ENCODE assay signal across 12 cellular contexts in the genomic region with DNA sequence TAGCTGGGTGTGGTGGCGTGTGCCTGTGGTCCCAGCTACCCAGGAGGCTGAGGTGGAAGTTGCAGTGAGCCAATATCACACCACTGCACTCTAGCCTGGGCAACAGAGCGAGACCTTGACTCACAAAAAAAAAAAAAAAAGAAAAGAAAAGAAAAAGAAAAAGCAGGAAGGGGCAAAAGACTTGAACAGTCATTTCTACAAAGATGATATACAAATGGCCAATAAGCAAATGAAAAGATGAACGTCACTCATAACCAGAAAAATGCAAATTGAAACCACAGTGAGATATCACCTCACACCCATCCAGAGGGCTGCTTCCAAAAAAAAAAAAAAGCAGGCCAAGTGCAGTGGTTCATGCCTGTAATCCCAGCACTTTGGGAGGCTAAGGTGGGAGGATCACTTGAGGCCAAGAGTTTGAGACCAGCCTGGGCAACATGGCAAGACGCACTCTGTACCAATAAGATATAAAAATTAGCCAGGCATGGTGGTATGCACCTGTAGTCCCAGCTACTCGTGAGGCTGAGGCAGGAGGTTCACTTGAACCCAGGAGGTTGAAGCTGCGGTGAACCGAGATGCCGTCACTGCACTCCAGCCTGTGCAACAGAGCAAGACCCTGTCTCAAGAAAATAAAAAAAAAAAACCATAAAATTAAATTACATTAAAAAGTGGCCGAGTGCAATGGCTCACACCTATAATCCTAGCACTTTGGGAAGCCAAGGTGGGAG. TPM values are rescaled to one million over a fixed set of nuclear protein-coding genes. Genes with fewer than 3 reads are reported as not detected.
DNase-seq lines count a peak whose midpoint lies in the region; ATAC-seq and TF ChIP-seq lines count a peak whose summit lies in the region.
"Had no signal": no experiment of that assay in that cellular context is flagged by ENCODE, and none has a peak within 500 bp of the region (broad histone marks: within the 10 kb centered on the region; RNA-seq: fewer than 3 reads in every experiment).

No MANE protein-coding gene starts in this region.

- TF ChIP-seq CTCF in CD8-positive, alpha-beta T cell (IDR thresholded peaks at IDR 0.05): no peak
- TF ChIP-seq CTCF in testis (IDR thresholded peaks at IDR 0.05) (no peak), tibial nerve (IDR thresholded peaks at IDR 0.05) (no peak)

- peaks cover 59% of the 10 kb centered on the region for H3K4me1 Mint-ChIP-seq in dendritic cell treated with granulocyte-macrophage colony-stimulating factor and Interleukin-4, amounts not matched to agents 40 ng/mL and 50 ng/mL, for 4 days (ENCODE audit: low read depth)
- H3K4me1 Mint-ChIP-seq in CD8-positive, alpha-beta T cell (ENCODE audit: low read depth): peaks cover 11% of the 10 kb centered on the region
- H3K4me1 Mint-ChIP-seq: neural progenitor cell had no signal

- no peak overlapping the region for H3K4me3 ChIP-seq in CD8-positive, alpha-beta T cell (ENCODE audit: low read depth, low read length)
- H3K4me3 ChIP-seq in testis (no peak overlapping the region), tibial nerve (no peak overlapping the region)
- H3K4me3 ChIP-seq: dorsolateral prefrontal cortex, lung, neural progenitor cell had no signal

- no peak for TF ChIP-seq POLR2A in testis (IDR thresholded peaks at IDR 0.05)
- no peak for TF ChIP-seq POLR2A in tibial nerve (IDR thresholded peaks at IDR 0.05)

- ATAC-seq in GM18520 (IDR thresholded peaks at IDR 0.05; ENCODE audit: unreplicated experiment) (peak; percentile 80), GM21367 (IDR thresholded peaks at IDR 0.05; ENCODE audit: unreplicated experiment) (peak; percentile 55), HG03066 (IDR thresholded peaks at IDR 0.05; ENCODE audit: low read depth, unreplicated experiment) (peak; percentile 53)
- no peak for ATAC-seq in CD8-positive, alpha-beta T cell

- H3K36me3 Mint-ChIP-seq in dendritic cell treated with granulocyte-macrophage colony-stimulating factor and Interleukin-4, amounts not matched to agents 40 ng/mL and 50 ng/mL, for 4 days (ENCODE audit: low read depth): no peaks in the 10 kb centered on the region
- no peaks in the 10 kb centered on the region for H3K36me3 Mint-ChIP-seq in CD8-positive, alpha-beta T cell
- H3K36me3 Mint-ChIP-seq: CD14-positive monocyte, neural progenitor cell had no signal

- POLR2A ChIA-PET in CD8-positive, alpha-beta T cell (lab: Charles Lee): no interaction called here

- no peaks in the 10 kb centered on the region for H3K27me3 ChIP-seq in CD8-positive, alpha-beta T cell (ENCODE audit: insufficient read depth, low read length)
- H3K27me3 ChIP-seq in testis (no peaks in the 10 kb centered on the region), tibial nerve (no peaks in the 10 kb centered on the region)
- H3K27me3 ChIP-seq: dorsolateral prefrontal cortex, neural progenitor cell had no signal

- no peak overlapping the region for H3K27ac ChIP-seq in CD8-positive, alpha-beta T cell (ENCODE audit: low read depth, low read length)
- no peak overlapping the region for H3K27ac ChIP-seq in testis
- H3K27ac ChIP-seq in tibial nerve: no peak overlapping the region
- H3K27ac ChIP-seq: dorsolateral prefrontal cortex, neural progenitor cell had no signal

- CTCF ChIA-PET in CD8-positive, alpha-beta T cell (lab: Charles Lee): interaction anchor here (2.5 to 4.5 kb wide), 2 partner anchors 12 to 47 kb away, joined by 6 to 19 read pairs; no protein-coding TSS in a partner anchor

- H3K4me3 Mint-ChIP-seq in dendritic cell treated with granulocyte-macrophage colony-stimulating factor and Interleukin-4, amounts not matched to agents 40 ng/mL and 50 ng/mL, for 4 days: no peak overlapping the region
- no peak overlapping the region for H3K4me3 Mint-ChIP-seq in CD8-positive, alpha-beta T cell
- H3K4me3 Mint-ChIP-seq: CD14-positive monocyte, H9, neural progenitor cell had no signal

- 90 to 95% methylated on average over 9 of the region's 9 CpGs for WGBS in testis, 2 donors
- WGBS in tibial nerve, 2 donors: 93 to 94% methylated on average over 9 of the region's 9 CpGs

- no peaks in the 10 kb centered on the region for H3K27me3 Mint-ChIP-seq in dendritic cell treated with granulocyte-macrophage colony-stimulating factor and Interleukin-4, amounts not matched to agents 40 ng/mL and 50 ng/mL, for 4 days
- no peaks in the 10 kb centered on the region for H3K27me3 Mint-ChIP-seq in CD8-positive, alpha-beta T cell (ENCODE audit: low read depth)

- H3K36me3 ChIP-seq in CD8-positive, alpha-beta T cell (ENCODE audit: insufficient read depth, low read length): no peaks in the 10 kb centered on the region
- no peaks in the 10 kb centered on the region for H3K36me3 ChIP-seq in testis (ENCODE audit: low read depth, missing control alignments)
- no peaks in the 10 kb centered on the region for H3K36me3 ChIP-seq in tibial nerve
- H3K36me3 ChIP-seq: neural progenitor cell had no signal

- no peak for DNase-seq in CD8-positive, alpha-beta T cell
- DNase-seq in testis: no peak
- DNase-seq in tibial nerve (ENCODE audit: low spot score in 2 of 2): no peak
- DNase-seq: dorsolateral prefrontal cortex, H9 had no signal

- H3K9me3 Mint-ChIP-seq in dendritic cell treated with granulocyte-macrophage colony-stimulating factor and Interleukin-4, amounts not matched to agents 40 ng/mL and 50 ng/mL, for 4 days: no peaks in the 10 kb centered on the region
- H3K9me3 Mint-ChIP-seq in CD8-positive, alpha-beta T cell: no peaks in the 10 kb centered on the region
- H3K9me3 Mint-ChIP-seq: neural progenitor cell had no signal

- H3K4me1 ChIP-seq in CD8-positive, alpha-beta T cell (ENCODE audit: insufficient read depth, low read length): peaks cover 8% of the 10 kb centered on the region
- H3K4me1 ChIP-seq in testis (peaks cover 5% of the 10 kb centered on the region), tibial nerve (peaks cover 0 to 11% (median 6%) of the 10 kb centered on the region in 4 donors)
- H3K4me1 ChIP-seq: neural progenitor cell had no signal

- H3K9me3 ChIP-seq in CD8-positive, alpha-beta T cell (ENCODE audit: low read length): no peaks in the 10 kb centered on the region
- H3K9me3 ChIP-seq in testis (no peaks in the 10 kb centered on the region), tibial nerve (no peaks in the 10 kb centered on the region)

- peak overlapping the region; percentile 30 for H3K27ac Mint-ChIP-seq in dendritic cell treated with granulocyte-macrophage colony-stimulating factor and Interleukin-4, amounts not matched to agents 40 ng/mL and 50 ng/mL, for 4 days
- H3K27ac Mint-ChIP-seq in CD8-positive, alpha-beta T cell: no peak overlapping the region
- H3K27ac Mint-ChIP-seq: neural progenitor cell had no signal

- no peak for TF ChIP-seq EP300 in tibial nerve (IDR thresholded peaks at IDR 0.05)

- intact Hi-C loops in dendritic cell treated with granulocyte-macrophage colony-stimulating factor and Interleukin-4, amounts not matched to agents 40 ng/mL and 50 ng/mL, for 4 days (cut with micrococcal nuclease): no loop called here
- intact Hi-C loops in CD8-positive, alpha-beta T cell (cut with DNase I, micrococcal nuclease): no loop called here
- intact Hi-C loops in testis (cut with DNase I; ENCODE audit: low total_unique reads): no loop called here

RNA-seq across cellular contexts. Expression of gene UBC, which starts 20.5 kb away (rescaled TPM):
- 1,000 to 10,000 TPM; 1,771 to 1,786 TPM for total RNA-seq in CD8-positive, alpha-beta T cell
- 1,000 to 10,000 TPM; 1,262 to 1,458 TPM for total RNA-seq in testis
- polyA plus RNA-seq in testis (ENCODE audit: insufficient read depth, low read depth, low replicate concordance): 2,678 TPM
- total RNA-seq in tibial nerve: 1,000 to 10,000 TPM; 1,276 to 1,840 (median 1,378) TPM

RNA-seq across cellular contexts. Expression of gene SCARB1, which starts 30.3 kb away (rescaled TPM):
- total RNA-seq in CD8-positive, alpha-beta T cell: 1 to 10 TPM; 3.0 to 3.2 TPM
- 10 to 100 TPM; 46.9 to 73.6 TPM for total RNA-seq in testis
- 116 TPM for polyA plus RNA-seq in testis (ENCODE audit: insufficient read depth, low read depth, low replicate concordance)
- total RNA-seq in tibial nerve: 10 to 100 TPM; 15.3 to 55.3 (median 29.7) TPM
